In genomic region chrX:50375481-50376267, GRCh38 we compare ENCODE assay signal across 23 cellular contexts.
DNase-seq lines count a peak whose midpoint lies in the region; ATAC-seq and TF ChIP-seq lines count a peak whose summit lies in the region.
"Had no signal": no experiment of that assay in that cellular context is flagged by ENCODE, and none has a peak within 500 bp of the region (broad histone marks: within the 10 kb centered on the region; RNA-seq: fewer than 3 reads in every experiment).

No MANE protein-coding gene starts in this region.

- intact Hi-C loops in esophagus muscularis mucosa (cut with DNase I) (no loop called here), mucosa of descending colon (cut with DNase I, micrococcal nuclease) (no loop called here), transverse colon (cut with DNase I; ENCODE audit: low total_unique reads) (no loop called here)

- TF ChIP-seq POLR2A in Peyer's patch (IDR thresholded peaks at IDR 0.05) (no peak), esophagus muscularis mucosa (IDR thresholded peaks at IDR 0.05; ENCODE audit: low read depth) (no peak), transverse colon (IDR thresholded peaks at IDR 0.05) (no peak)

- H3K36me3 ChIP-seq in Peyer's patch (no peaks in the 10 kb centered on the region), esophagus muscularis mucosa (no peaks in the 10 kb centered on the region), mucosa of descending colon (ENCODE audit: low read depth) (no peaks in the 10 kb centered on the region), transverse colon (no peaks in the 10 kb centered on the region)
- H3K36me3 ChIP-seq: BE2C; BLaER1 treated with 17β-estradiol and CSF1 and Interleukin-3, amounts not matched to agents 10 nM and 100 nM; HAP-1 had no signal

- in situ Hi-C loops in transverse colon (cut with MboI; ENCODE audit: low pct_ligation_motif_present in 1 of 4, low pct_unique_long_range_greater_than_20kb in 1 of 4, low sequenced_read_pairs in 3 of 4) = no loop called here

- no peak for TF ChIP-seq EP300 in esophagus muscularis mucosa (IDR thresholded peaks at IDR 0.05)
- no peak for TF ChIP-seq EP300 in transverse colon (IDR thresholded peaks at IDR 0.05; ENCODE audit: low read depth)

- H3K4me1 ChIP-seq in Peyer's patch (no peaks in the 10 kb centered on the region), esophagus muscularis mucosa (no peaks in the 10 kb centered on the region), mucosa of descending colon (ENCODE audit: low read depth) (peaks cover 5% of the 10 kb centered on the region), transverse colon (peaks cover 0 to 7% (median 0%) of the 10 kb centered on the region in 4 donors)
- H3K4me1 ChIP-seq: A549; BE2C; BLaER1 treated with 17β-estradiol and CSF1 and Interleukin-3, amounts not matched to agents 10 nM and 100 nM; HAP-1 had no signal

- no peaks in the 10 kb centered on the region for H3K27me3 ChIP-seq in Peyer's patch
- H3K27me3 ChIP-seq in esophagus muscularis mucosa = no peaks in the 10 kb centered on the region
- H3K27me3 ChIP-seq in transverse colon = no peaks in the 10 kb centered on the region
- H3K27me3 ChIP-seq: BE2C had no signal

- WGBS in esophagus muscularis mucosa = 75% methylated on average over 9 of the region's 9 CpGs
- WGBS in transverse colon (ENCODE audit: low coverage in 1 of 2), 2 donors = 33 to 54% methylated on average over 3 to 9 of the region's 9 CpGs

- H3K9me3 ChIP-seq in Peyer's patch = no peaks in the 10 kb centered on the region
- no peaks in the 10 kb centered on the region for H3K9me3 ChIP-seq in esophagus muscularis mucosa
- H3K9me3 ChIP-seq in mucosa of descending colon = no peaks in the 10 kb centered on the region
- no peaks in the 10 kb centered on the region for H3K9me3 ChIP-seq in transverse colon
- H3K9me3 ChIP-seq: A549, BE2C, HAP-1 had no signal

- DNase-seq in Peyer's patch (peak in 2 of 3 donors; percentile 43 to 70), esophagus muscularis mucosa (ENCODE audit: extremely low spot score) (peak; percentile 37), mucosa of descending colon (peak in 1 of 3 donors; percentile 41), transverse colon (peak; percentile 38), cerebellar cortex (ENCODE audit: low spot score) (no peak), NCI-H510A treated with DMSO at 0.1 percent for 48 hours (lab: John Stamatoyannopoulos, UW) (no peak)
- DNase-seq in stimulated activated CD4-positive, alpha-beta T cell treated with anti-CD3 and anti-CD28 coated beads, Interleukin-2, amount 100 ng/mL, for 24 hours = no peak
- DNase-seq: 8988T; ACHN; AML-193; BE2C; Calu3; CD4-positive, alpha-beta memory T cell; COR-L47; DMS53; DMS79 treated with DMSO at 0.1 percent for 48 hours; GF-D8; GOT3; HFFc6 had no signal

- H3K4me3 ChIP-seq in Peyer's patch = no peak overlapping the region
- no peak overlapping the region for H3K4me3 ChIP-seq in esophagus muscularis mucosa
- H3K4me3 ChIP-seq in mucosa of descending colon = no peak overlapping the region
- no peak overlapping the region for H3K4me3 ChIP-seq in transverse colon
- H3K4me3 ChIP-seq: A549; BLaER1 treated with 17β-estradiol and CSF1 and Interleukin-3, amounts not matched to agents 10 nM and 100 nM; HAP-1 had no signal

- ATAC-seq in mucosa of descending colon (peak; percentile 91), GM18519 (IDR thresholded peaks at IDR 0.05; ENCODE audit: low FRiP score, unreplicated experiment) (no peak)
- ATAC-seq: A549 had no signal

- H3K27ac ChIP-seq in Peyer's patch = peak overlapping the region in 1 of 4 donors; percentile 27
- no peak overlapping the region for H3K27ac ChIP-seq in esophagus muscularis mucosa (replicated peaks in 1 of 4)
- peak overlapping the region; percentile 25 to 39 (median 33) for H3K27ac ChIP-seq in transverse colon
- H3K27ac ChIP-seq: A549; BLaER1 treated with 17β-estradiol and CSF1 and Interleukin-3, amounts not matched to agents 10 nM and 100 nM had no signal

- TF ChIP-seq CTCF in Peyer's patch (IDR thresholded peaks at IDR 0.05) (no peak), esophagus muscularis mucosa (IDR thresholded peaks at IDR 0.05) (no peak), mucosa of descending colon (IDR thresholded peaks at IDR 0.05) (no peak), transverse colon (IDR thresholded peaks at IDR 0.05) (no peak)

Comparison
In these comparisons a context has a peak if more than half of its experiments do, and no peak if none do; other contexts are left out.
1. DNase-seq: peak in Peyer's patch (2 of 3), esophagus muscularis mucosa (single experiment) and transverse colon (single experiment); none in cerebellar cortex (single experiment), NCI-H510A treated with DMSO at 0.1 percent for 48 hours (single experiment) and stimulated activated CD4-positive, alpha-beta T cell treated with anti-CD3 and anti-CD28 coated beads, Interleukin-2, amount 100 ng/mL, for 24 hours (0 of 2).
2. H3K27ac ChIP-seq: peak in transverse colon (4 of 4); none in esophagus muscularis mucosa (0 of 4).